ENCODE assay signal across 1 cellular context in genomic region chr4:6783111-6783981, GRCh38.
TF ChIP-seq lines count a peak whose summit lies in the region.

No MANE protein-coding gene starts in this region.

TF ChIP-seq in K562, 482 proteins besides CTCF, POLR2A, EP300 and RAD21 (continued from another document and continues in another):
- TF ChIP-seq ATF6 (CRISPR knock-in tag; IDR thresholded peaks at IDR 0.05) (0 out of 2 replicates have a peak, but pooled peaks have one; percentile 25), JUND (IDR thresholded peaks at IDR 0.05; ENCODE audit: borderline replicate concordance, low read depth, low read length) (0 out of 2 replicates have a peak, but pooled peaks have one; percentile 10), JUND (tag; IDR thresholded peaks at IDR 0.05; ENCODE audit: borderline replicate concordance, low read depth, low read length) (no peak; the same call in 2 of the 3 replicates), ZNF197 (CRISPR knock-in tag; IDR thresholded peaks at IDR 0.05; ENCODE audit: low read depth) (peak; percentile 49; the same call in 1 of the 2 replicates), MNT (conservative IDR thresholded peaks at IDR 0.05) (peak; percentile 9 to 61; a peak in 3 of 4 replicates), ZNF316 (IDR thresholded peaks at IDR 0.05) (peak; percentile 27; the same call in 1 of the 2 replicates), CTCFL (IDR thresholded peaks at IDR 0.05; ENCODE audit: borderline replicate concordance, insufficient read depth, low read depth, low read length, poor library complexity, severe bottlenecking) (peak; percentile 17), SRSF7 (optimal IDR thresholded peaks at IDR 0.05; ENCODE audit: low read depth, low read length) (no peak), PHF20 (IDR thresholded peaks at IDR 0.05; ENCODE audit: partially characterized antibody) (peak; percentile 47), PHB (CRISPR knock-in tag; IDR thresholded peaks at IDR 0.05) (peak; percentile 93), MLLT1 (IDR thresholded peaks at IDR 0.05) (peak in 1 of 2 experiments; percentile 22; a peak in 1 of 4 replicates), POLR2B (IDR thresholded peaks at IDR 0.05; ENCODE audit: low read depth, partially characterized antibody) (peak; percentile 55), ZFX (CRISPR knock-in tag; IDR thresholded peaks at IDR 0.05) (peak; percentile 90), SMC3 (conservative IDR thresholded peaks at IDR 0.05; ENCODE audit: insufficient read depth, low read depth, low read length) (0 out of 2 replicates have a peak, but pooled peaks have one; percentile 16), RBFOX2 (IDR thresholded peaks at IDR 0.05; ENCODE audit: low read depth, low read length) (peak; percentile 88), TCF7L2 (IDR thresholded peaks at IDR 0.05; ENCODE audit: low read depth, low read length) (no peak), NFRKB (IDR thresholded peaks at IDR 0.05; ENCODE audit: low read depth) (no peak), ZNF512 (tag; IDR thresholded peaks at IDR 0.05) (no peak), SIN3A (IDR thresholded peaks at IDR 0.05; ENCODE audit: borderline replicate concordance in 2 of 2, control insufficient read depth in 1 of 2, low read depth in 2 of 2, low read length in 2 of 2) (peak; percentile 93 to 97; a peak in 3 of 4 replicates), ATF1 (CRISPR knock-in tag; IDR thresholded peaks at IDR 0.05) (no peak), ATF1 (tag; IDR thresholded peaks at IDR 0.05) (peak; percentile 40; the same call in 1 of the 2 replicates), PHB2 (IDR thresholded peaks at IDR 0.05; ENCODE audit: low read depth) (no peak), TBP (optimal IDR thresholded peaks at IDR 0.05; ENCODE audit: low read depth, low read length) (peak; percentile 73), ZNF263 (CRISPR knock-in tag; IDR thresholded peaks at IDR 0.05; ENCODE audit: borderline replicate concordance) (peak; percentile 36; the same call in 1 of the 2 replicates), ZBTB1 (CRISPR knock-in tag; IDR thresholded peaks at IDR 0.05; ENCODE audit: borderline replicate concordance, low read depth) (no peak), FOXO4 (CRISPR knock-in tag; IDR thresholded peaks at IDR 0.05) (no peak), EP400 (IDR thresholded peaks at IDR 0.05) (peak; percentile 51; the same call in 1 of the 2 replicates), ZNF75A (CRISPR knock-in tag; IDR thresholded peaks at IDR 0.05) (no peak), POLR2G (IDR thresholded peaks at IDR 0.05; ENCODE audit: low read depth, low read length) (peak; percentile 87), NR2F6 (CRISPR knock-in tag; IDR thresholded peaks at IDR 0.05) (peak; percentile 60; the same call in 1 of the 2 replicates), E2F6 (IDR thresholded peaks at IDR 0.05; ENCODE audit: borderline replicate concordance in 1 of 2, extremely low read depth in 1 of 2, insufficient read depth in 1 of 2, insufficient read length in 1 of 2, low read depth in 1 of 2, low read length in 1 of 2, poor library complexity in 1 of 2, severe bottlenecking in 1 of 2) (peak in 1 of 2 experiments; percentile 72), HDAC1 (IDR thresholded peaks at IDR 0.05) (peak in 1 of 2 experiments; percentile 81; a peak in 2 of 4 replicates), NR2C1 (IDR thresholded peaks at IDR 0.05) (no peak), NR2C1 (tag; IDR thresholded peaks at IDR 0.05) (0 out of 2 replicates have a peak, but pooled peaks have one; percentile 10), REST (CRISPR knock-in tag; IDR thresholded peaks at IDR 0.05; ENCODE audit: low read depth) (0 out of 2 replicates have a peak, but pooled peaks have one; percentile 30), PBX2 (CRISPR knock-in tag; IDR thresholded peaks at IDR 0.05; ENCODE audit: low read depth) (peak; percentile 63), PBX2 (tag; conservative IDR thresholded peaks at IDR 0.05; ENCODE audit: low read depth) (peak; percentile 31; the same call in 1 of the 2 replicates), UBTF (IDR thresholded peaks at IDR 0.05; ENCODE audit: borderline replicate concordance in 1 of 2, low read depth in 2 of 2, low read length in 2 of 2) (peak; percentile 88 to 90)
